Comparison of ENCODE assay signal across 8 cellular contexts in genomic region chr3:29281265-29282228, GRCh38. TPM values are rescaled to one million over a fixed set of nuclear protein-coding genes. Genes with fewer than 3 reads are reported as not detected.
DNase-seq lines count a peak whose midpoint lies in the region; ATAC-seq and TF ChIP-seq lines count a peak whose summit lies in the region.

No MANE protein-coding gene starts in this region.

- CTCF ChIA-PET in Caco-2 (lab: Charles Lee) = no interaction called here

- H3K4me1 Mint-ChIP-seq in Caco-2 (ENCODE audit: low read depth, unreplicated experiment) = peaks cover 33% of the 10 kb centered on the region
- peaks cover 31% of the 10 kb centered on the region for H3K4me1 Mint-ChIP-seq in stimulated activated effector memory CD8-positive, alpha-beta T cell treated with anti-CD3 and anti-CD28 coated beads, Interleukin-12 subunit alpha, Interleukin-12 subunit beta, amount 100 ng/mL, for 72 hours

- DNase-seq in Caco-2 (no peak), ascending aorta (ENCODE audit: low spot score in 2 of 2) (no peak), iPS-NIHi7 (ENCODE audit: extremely low spot score) (peak; percentile 25), NK-92 (lab: John Stamatoyannopoulos, UW; ENCODE audit: unreplicated experiment) (no peak)
- no peak for DNase-seq in stimulated activated effector memory CD8-positive, alpha-beta T cell treated with anti-CD3 and anti-CD28 coated beads, Interleukin-12 subunit alpha, Interleukin-12 subunit beta, amount 100 ng/mL, for 72 hours (ENCODE audit: low spot score in 2 of 2)
- no peak for DNase-seq in stimulated activated CD4-positive, alpha-beta T cell treated with anti-CD3 and anti-CD28 coated beads, Interleukin-2, amount 100 ng/mL, for 24 hours

- TSS peak; percentile 55 for BruUV-seq in Caco-2 (replicated peaks; lab: Mats Ljungman, UMichigan)

- peaks cover 5% of the 10 kb centered on the region for H3K36me3 Mint-ChIP-seq in Caco-2 (ENCODE audit: insufficient read depth, unreplicated experiment)
- no peaks in the 10 kb centered on the region for H3K36me3 Mint-ChIP-seq in stimulated activated effector memory CD8-positive, alpha-beta T cell treated with anti-CD3 and anti-CD28 coated beads, Interleukin-12 subunit alpha, Interleukin-12 subunit beta, amount 100 ng/mL, for 72 hours

- intact Hi-C loops in Caco-2 (cut with micrococcal nuclease; ENCODE audit: unreplicated experiment) (loop anchor here (5.0 kb wide), 2 partner anchors 221 to 401 kb away; no protein-coding TSS in a partner anchor), ascending aorta (cut with DNase I) (loop anchor here (2.0 to 10.0 kb wide), 10 partner anchors 53 to 643 kb away; no protein-coding TSS in a partner anchor)

- H3K4me1 ChIP-seq in Caco-2 (peaks cover 7% of the 10 kb centered on the region; the same call in 1 of the 2 replicates), ascending aorta (peaks cover 0 to 10% of the 10 kb centered on the region in 2 donors)

- H3K4me3 ChIP-seq in Caco-2 (ENCODE audit: low read depth, low read length) (peak overlapping the region; percentile 17), ascending aorta (peak overlapping the region; percentile 58 to 65)

- no peaks in the 10 kb centered on the region for H3K9me3 Mint-ChIP-seq in Caco-2 (ENCODE audit: unreplicated experiment)
- H3K9me3 Mint-ChIP-seq in stimulated activated effector memory CD8-positive, alpha-beta T cell treated with anti-CD3 and anti-CD28 coated beads, Interleukin-12 subunit alpha, Interleukin-12 subunit beta, amount 100 ng/mL, for 72 hours = peaks cover 3% of the 10 kb centered on the region

- peak overlapping the region; percentile 60 for H3K27ac Mint-ChIP-seq in Caco-2 (ENCODE audit: unreplicated experiment)
- H3K27ac Mint-ChIP-seq in stimulated activated effector memory CD8-positive, alpha-beta T cell treated with anti-CD3 and anti-CD28 coated beads, Interleukin-12 subunit alpha, Interleukin-12 subunit beta, amount 100 ng/mL, for 72 hours = peak overlapping the region; percentile 87

- ATAC-seq in GM19463 (IDR thresholded peaks at IDR 0.05; ENCODE audit: unreplicated experiment) = peak; percentile 62
- ATAC-seq in HG03565 (IDR thresholded peaks at IDR 0.05; ENCODE audit: unreplicated experiment) = peak; percentile 64
- peak; percentile 87 for ATAC-seq in stimulated activated effector memory CD8-positive, alpha-beta T cell treated with anti-CD3 and anti-CD28 coated beads, Interleukin-12 subunit alpha, Interleukin-12 subunit beta, amount 100 ng/mL, for 72 hours

- no peak for TF ChIP-seq CTCF in Caco-2 (IDR thresholded peaks at IDR 0.05; ENCODE audit: insufficient read depth in 1 of 2, low read depth in 1 of 2, low read length in 1 of 2, severe bottlenecking in 1 of 2, unreplicated experiment in 1 of 2)
- no peak for TF ChIP-seq CTCF in ascending aorta (IDR thresholded peaks at IDR 0.05)

- H3K27ac ChIP-seq in ascending aorta = peak overlapping the region; percentile 90 to 91

- POLR2A ChIA-PET in Caco-2 (lab: Charles Lee) = no interaction called here

- no peaks in the 10 kb centered on the region for H3K27me3 Mint-ChIP-seq in Caco-2 (ENCODE audit: insufficient read depth, unreplicated experiment)

- H3K36me3 ChIP-seq in Caco-2 (ENCODE audit: control insufficient read depth, insufficient read depth, low read length) = no peaks in the 10 kb centered on the region
- no peaks in the 10 kb centered on the region for H3K36me3 ChIP-seq in ascending aorta

- H3K4me3 Mint-ChIP-seq in Caco-2 (ENCODE audit: unreplicated experiment) = peak overlapping the region; percentile 69
- peak overlapping the region; percentile 80 for H3K4me3 Mint-ChIP-seq in stimulated activated effector memory CD8-positive, alpha-beta T cell treated with anti-CD3 and anti-CD28 coated beads, Interleukin-12 subunit alpha, Interleukin-12 subunit beta, amount 100 ng/mL, for 72 hours

- no peaks in the 10 kb centered on the region for H3K27me3 ChIP-seq in Caco-2 (replicated peaks; ENCODE audit: control insufficient read depth, insufficient read depth, low read length)
- H3K27me3 ChIP-seq in ascending aorta = no peaks in the 10 kb centered on the region

- H3K9me3 ChIP-seq in Caco-2 = no peaks in the 10 kb centered on the region
- no peaks in the 10 kb centered on the region for H3K9me3 ChIP-seq in ascending aorta

RNA-seq across cellular contexts. Expression of gene RBMS3, which starts 0.7 kb away (rescaled TPM):
- 7.4 and 9.2 TPM in 2 replicates for total RNA-seq in Caco-2 (2022)
- total RNA-seq in ascending aorta = 65.8 TPM
